In the genomic region with DNA sequence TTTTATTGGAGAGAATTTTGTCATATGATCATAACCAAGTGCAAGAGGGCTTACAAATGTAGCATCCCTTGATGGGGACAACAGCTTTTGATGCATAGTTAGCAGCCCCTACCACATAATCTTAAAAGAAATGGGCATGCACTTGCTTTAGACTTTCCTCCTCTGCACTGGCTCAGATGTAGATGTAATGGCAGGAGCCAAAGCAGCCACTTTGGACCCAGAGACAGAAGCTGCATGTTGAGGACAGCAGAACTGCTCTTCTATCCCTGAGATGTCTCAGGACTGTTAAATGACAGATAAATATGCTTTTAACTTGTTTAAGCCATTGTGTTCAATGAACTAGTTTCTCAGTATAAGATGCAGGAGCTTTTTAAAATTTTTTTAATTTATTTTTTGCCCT, we compare ENCODE assay signal across 31 cellular contexts.
DNase-seq lines count a peak whose midpoint lies in the region; ATAC-seq, FAIRE-seq and TF ChIP-seq lines count a peak whose summit lies in the region.
"Had no signal": no experiment of that assay in that cellular context is flagged by ENCODE, and none has a peak within 500 bp of the region (broad histone marks: within the 10 kb centered on the region; RNA-seq: fewer than 3 reads in every experiment).

No MANE protein-coding gene starts in this region.

- ATAC-seq in WTC11 (no peak), K562 (no peak), GM18861 (IDR thresholded peaks at IDR 0.05; ENCODE audit: unreplicated experiment) (no peak), pancreas (no peak)
- ATAC-seq: A549; CD8-positive, alpha-beta T cell had no signal

- intact Hi-C loops in K562 (cut with micrococcal nuclease) (no loop called here), pancreas (cut with DNase I) (no loop called here)

- TF ChIP-seq EP300 in K562 (IDR thresholded peaks at IDR 0.05; ENCODE audit: low read length) (no peak), H1 (IDR thresholded peaks at IDR 0.05; ENCODE audit: borderline replicate concordance in 1 of 2, low read depth in 2 of 2, low read length in 2 of 2) (no peak)

- H2BK120ac ChIP-seq in H1 (replicated peaks; ENCODE audit: low read depth, low read length), result no peak overlapping the region

- BruUV-seq in K562 (replicated peaks; lab: Mats Ljungman, UMichigan), result no TSS peak

- H4K5ac ChIP-seq in H1 (ENCODE audit: insufficient read length, low read depth, low read length), result no peak overlapping the region

- no peak overlapping the region for H2BK20ac ChIP-seq in H1 (ENCODE audit: low read length)

- no peak for TF ChIP-seq CTCF in WTC11 (IDR thresholded peaks at IDR 0.05)
- no peak for TF ChIP-seq CTCF in K562 (IDR thresholded peaks at IDR 0.05 in 2 of 3, conservative IDR thresholded peaks at IDR 0.05 in 1 of 3; ENCODE audit: insufficient read depth in 2 of 3, low read depth in 1 of 3, low read length in 3 of 3)
- TF ChIP-seq CTCF in chondrocyte (IDR thresholded peaks at IDR 0.05), result no peak
- TF ChIP-seq CTCF in H1 (IDR thresholded peaks at IDR 0.05; ENCODE audit: control extremely low read depth in 1 of 3, insufficient read depth in 1 of 3, low read depth in 1 of 3, low read length in 3 of 3), result no peak
- TF ChIP-seq CTCF in pancreas (IDR thresholded peaks at IDR 0.05), result no peak

- H3K4me2 ChIP-seq in K562 (ENCODE audit: insufficient read depth, low read length) (no peak overlapping the region), H1 (ENCODE audit: insufficient read depth in 1 of 2, low read depth in 2 of 2, low read length in 2 of 2) (no peak overlapping the region)
- H3K4me2 ChIP-seq: A549; BLaER1; BLaER1 treated with 17β-estradiol and CSF1 and Interleukin-3, amounts not matched to agents 10 nM and 100 nM had no signal

- H3K27ac ChIP-seq in K562 (ENCODE audit: extremely low read depth, low read depth, low read length) (no peak overlapping the region), H1 (ENCODE audit: low read depth, low read length) (no peak overlapping the region), pancreas (no peak overlapping the region)
- H3K27ac ChIP-seq: 22Rv1; A549; BLaER1; BLaER1 treated with 17β-estradiol and CSF1 and Interleukin-3, amounts not matched to agents 10 nM and 100 nM; C4-2B had no signal

- H4K20me1 ChIP-seq in K562 (replicated peaks; ENCODE audit: control insufficient read depth, insufficient read depth, low read length), result no peaks in the 10 kb centered on the region
- no peaks in the 10 kb centered on the region for H4K20me1 ChIP-seq in H1 (replicated peaks in 1 of 2; ENCODE audit: control insufficient read depth in 1 of 2, insufficient read depth in 2 of 2, low read length in 2 of 2)
- H4K20me1 ChIP-seq: BLaER1; BLaER1 treated with 17β-estradiol and CSF1 and Interleukin-3, amounts not matched to agents 10 nM and 100 nM had no signal

- H3K23me2 ChIP-seq in H1 (ENCODE audit: low read depth, low read length), result no peaks in the 10 kb centered on the region

- in situ Hi-C loops in K562 (cut with MboI), result no loop called here

- TF ChIP-seq POLR2A in K562 (conservative IDR thresholded peaks at IDR 0.05), result no peak
- no peak for TF ChIP-seq POLR2A in H1 (IDR thresholded peaks at IDR 0.05; ENCODE audit: control extremely low read depth in 1 of 2, low read depth in 2 of 2, low read length in 2 of 2)

- H3K56ac ChIP-seq in H1 (replicated peaks; ENCODE audit: insufficient read length, low read depth, low read length), result no peak overlapping the region

- H3K79me2 ChIP-seq in K562 (ENCODE audit: control insufficient read depth, insufficient read depth, low read length), result no peaks in the 10 kb centered on the region
- no peaks in the 10 kb centered on the region for H3K79me2 ChIP-seq in H1 (ENCODE audit: control insufficient read depth in 1 of 2, insufficient read depth in 2 of 2, low read length in 2 of 2)

- no peak overlapping the region for H3K4me3 ChIP-seq in K562
- H3K4me3 ChIP-seq in H1 (ENCODE audit: extremely low read depth in 1 of 4, insufficient read depth in 2 of 4, low read depth in 3 of 4, low read length in 4 of 4), result no peak overlapping the region
- no peak overlapping the region for H3K4me3 ChIP-seq in pancreas
- H3K4me3 ChIP-seq: A549; BLaER1; BLaER1 treated with 17β-estradiol and CSF1 and Interleukin-3, amounts not matched to agents 10 nM and 100 nM had no signal

- H3K9me3 Mint-ChIP-seq in WTC11, result peaks cover 7% of the 10 kb centered on the region; the same call in 1 of the 2 replicates
- peaks cover 2% of the 10 kb centered on the region for H3K9me3 Mint-ChIP-seq in chondrocyte (ENCODE audit: low read depth)
- H3K9me3 Mint-ChIP-seq: CD8-positive, alpha-beta memory T cell had no signal

- no peaks in the 10 kb centered on the region for H3K79me1 ChIP-seq in H1 (ENCODE audit: low read depth, low read length)

- no peak overlapping the region for H2AK5ac ChIP-seq in H1 (ENCODE audit: low read depth, low read length)

- H3K27me3 ChIP-seq in K562 (ENCODE audit: control insufficient read depth in 2 of 2, insufficient read depth in 2 of 2, low read length in 2 of 2) (peaks cover 0 to 7% of the 10 kb centered on the region in 2 experiments; a peak in 1 of 5 replicates), H1 (replicated peaks in 1 of 4; ENCODE audit: control insufficient read depth in 3 of 4, extremely low read depth in 1 of 4, insufficient read depth in 3 of 4, low read length in 3 of 4) (no peaks in the 10 kb centered on the region), pancreas (no peaks in the 10 kb centered on the region)
- H3K27me3 ChIP-seq: BE2C; BLaER1; BLaER1 treated with 17β-estradiol and CSF1 and Interleukin-3, amounts not matched to agents 10 nM and 100 nM had no signal

- no peak for TF ChIP-seq RAD21 in K562 (CRISPR knock-in tag; conservative IDR thresholded peaks at IDR 0.05 in 1 of 2, IDR thresholded peaks at IDR 0.05 in 1 of 2)
- no peak for TF ChIP-seq RAD21 in H1 (IDR thresholded peaks at IDR 0.05 in 1 of 2, conservative IDR thresholded peaks at IDR 0.05 in 1 of 2; ENCODE audit: low read depth in 2 of 2, low read length in 2 of 2)

- no peak overlapping the region for H2BK5ac ChIP-seq in H1 (ENCODE audit: low read depth, low read length)

- no peaks in the 10 kb centered on the region for H3K27me3 Mint-ChIP-seq in WTC11 (ENCODE audit: low read depth)
- peaks cover 2% of the 10 kb centered on the region for H3K27me3 Mint-ChIP-seq in chondrocyte (ENCODE audit: low read depth)
- H3K27me3 Mint-ChIP-seq: B cell; CD4-positive, alpha-beta memory T cell; CD4-positive, alpha-beta T cell; CD8-positive, alpha-beta memory T cell had no signal

- CTCF ChIA-PET in WTC11 (lab: Charles Lee) (no interaction called here), K562 (lab: Yijun Ruan, JAX; ENCODE audit: low intra/inter-chr PET ratio) (no interaction called here), H1 (lab: Charles Lee; ENCODE audit: partially characterized antibody) (interaction anchor here (1.5 kb wide), 1 partner anchor 69 kb away, joined by 5 read pairs; no protein-coding TSS in a partner anchor)

- H3K4ac ChIP-seq in H1 (replicated peaks; ENCODE audit: insufficient read length, low read depth, low read length), result no peak overlapping the region

- no peak overlapping the region for H2BK12ac ChIP-seq in H1 (ENCODE audit: low read depth, low read length)

- H3K36me3 Mint-ChIP-seq in WTC11 (no peaks in the 10 kb centered on the region; the same call in 1 of the 2 replicates), chondrocyte (ENCODE audit: low read depth) (no peaks in the 10 kb centered on the region)
- H3K36me3 Mint-ChIP-seq: CD14-positive monocyte; CD4-positive, alpha-beta memory T cell; CD4-positive, CD25-positive, alpha-beta regulatory T cell; CD8-positive, alpha-beta memory T cell; CD8-positive, alpha-beta T cell had no signal

- H3K14ac ChIP-seq in H1 (ENCODE audit: insufficient read length), result no peak overlapping the region

- no peaks in the 10 kb centered on the region for H3K36me3 ChIP-seq in K562 (ENCODE audit: control insufficient read depth, insufficient read depth, low read length)
- H3K36me3 ChIP-seq in H1 (ENCODE audit: control insufficient read depth in 2 of 4, insufficient read depth in 4 of 4, low read length in 3 of 4), result no peaks in the 10 kb centered on the region
- no peaks in the 10 kb centered on the region for H3K36me3 ChIP-seq in pancreas
- H3K36me3 ChIP-seq: BE2C; BLaER1; BLaER1 treated with 17β-estradiol and CSF1 and Interleukin-3, amounts not matched to agents 10 nM and 100 nM had no signal

- peaks cover 9% of the 10 kb centered on the region for H3K4me1 Mint-ChIP-seq in WTC11
- H3K4me1 Mint-ChIP-seq in chondrocyte (ENCODE audit: low read depth), result no peaks in the 10 kb centered on the region
- H3K4me1 Mint-ChIP-seq: B cell; CD14-positive monocyte; CD4-positive, alpha-beta memory T cell; CD4-positive, CD25-positive, alpha-beta regulatory T cell; CD8-positive, alpha-beta memory T cell had no signal

- H3K23ac ChIP-seq in H1 (ENCODE audit: insufficient read length), result no peak overlapping the region

- H3K9me1 ChIP-seq in K562 (ENCODE audit: control insufficient read depth, insufficient read depth, low read length), result no peaks in the 10 kb centered on the region

- H3K18ac ChIP-seq in H1 (ENCODE audit: extremely low read depth, low read length), result no peak overlapping the region

- no peak overlapping the region for H2BK15ac ChIP-seq in H1 (ENCODE audit: low read length)

- H3K27ac Mint-ChIP-seq in WTC11, result no peak overlapping the region
- no peak overlapping the region for H3K27ac Mint-ChIP-seq in chondrocyte (ENCODE audit: unreplicated experiment)
- H3K27ac Mint-ChIP-seq: B cell; CD4-positive, alpha-beta memory T cell; CD4-positive, alpha-beta T cell; CD8-positive, alpha-beta memory T cell; CD8-positive, alpha-beta T cell had no signal

- no peak overlapping the region for H4K8ac ChIP-seq in H1 (ENCODE audit: extremely low read depth, insufficient read depth, low read length)

- H4K91ac ChIP-seq in H1 (replicated peaks; ENCODE audit: insufficient read length, low read length), result no peak overlapping the region

- POLR2A ChIA-PET in WTC11 (lab: Charles Lee), result no interaction called here
- POLR2A ChIA-PET in K562 (lab: Yijun Ruan, JAX), result interaction anchor here (1.2 kb wide), 1 partner anchor 9 kb away, joined by 6 read pairs; no protein-coding TSS in a partner anchor
- POLR2A ChIA-PET in H1 (lab: Charles Lee; ENCODE audit: partially characterized antibody), result no interaction called here

- no peak overlapping the region for H3K4me3 Mint-ChIP-seq in WTC11
- H3K4me3 Mint-ChIP-seq in chondrocyte (ENCODE audit: unreplicated experiment), result no peak overlapping the region
- H3K4me3 Mint-ChIP-seq: B cell; CD14-positive monocyte; CD4-positive, alpha-beta memory T cell; CD4-positive, alpha-beta T cell; CD4-positive, CD25-positive, alpha-beta regulatory T cell; CD8-positive, alpha-beta memory T cell; CD8-positive, alpha-beta T cell had no signal

- H3K4me1 ChIP-seq in K562 (replicated peaks in 1 of 2; ENCODE audit: control insufficient read depth in 2 of 2, insufficient read depth in 2 of 2, low read length in 2 of 2), result no peaks in the 10 kb centered on the region
- peaks cover 0 to 2% (median 0%) of the 10 kb centered on the region in 4 experiments; a peak in 1 of 7 replicates for H3K4me1 ChIP-seq in H1 (replicated peaks in 1 of 4; ENCODE audit: control insufficient read depth in 3 of 4, insufficient read depth in 4 of 4, low read length in 3 of 4)
- H3K4me1 ChIP-seq in pancreas, result no peaks in the 10 kb centered on the region
- H3K4me1 ChIP-seq: A549, BE2C, Caco-2 had no signal

- no peaks in the 10 kb centered on the region for H3K9me3 ChIP-seq in K562 (replicated peaks; ENCODE audit: control insufficient read depth, insufficient read depth, low read depth, low read length)
- H3K9me3 ChIP-seq in H1 (ENCODE audit: insufficient read depth in 2 of 2, low read depth in 1 of 2, low read length in 1 of 2), result no peaks in the 10 kb centered on the region
- no peaks in the 10 kb centered on the region for H3K9me3 ChIP-seq in pancreas
- H3K9me3 ChIP-seq: A549, BE2C, Caco-2 had no signal

- DNase-seq in WTC11 (ENCODE audit: low spot score), result no peak
- DNase-seq in K562 (ENCODE audit: extremely low read depth in 1 of 4, low spot score in 3 of 4), result no peak
- DNase-seq in chondrocyte (ENCODE audit: low spot score), result peak; percentile 2
- no peak for DNase-seq in H1 (ENCODE audit: low read depth in 1 of 2, low spot score in 2 of 2)
- DNase-seq in AML-193 (lab: John Stamatoyannopoulos, UW), result no peak
- DNase-seq in EL, result no peak
- DNase-seq in pancreas, result no peak
- DNase-seq: 8988T; ACHN; BE2C; C1 segment of cervical spinal cord; Caco-2; Calu3; CD4-positive, alpha-beta memory T cell; CD4-positive, alpha-beta T cell; CD4-positive, CD25-positive, alpha-beta regulatory T cell; CD8-positive, alpha-beta memory T cell; CD8-positive, alpha-beta T cell; COR-L47; DMS 273 treated with DMSO at 0.1 percent for 48 hours; DND-41 had no signal

- no peak overlapping the region for H3K9ac ChIP-seq in K562 (ENCODE audit: insufficient read depth in 1 of 2, low read depth in 2 of 2, low read length in 2 of 2)
- H3K9ac ChIP-seq in H1 (replicated peaks in 1 of 4; ENCODE audit: extremely low read depth in 1 of 4, low read depth in 3 of 4, low read length in 3 of 4), result no peak overlapping the region
- H3K9ac ChIP-seq: BLaER1; BLaER1 treated with 17β-estradiol and CSF1 and Interleukin-3, amounts not matched to agents 10 nM and 100 nM had no signal

- no peak overlapping the region for H2AFZ ChIP-seq in K562 (ENCODE audit: low read depth, low read length)
- no peak overlapping the region for H2AFZ ChIP-seq in H1 (ENCODE audit: low read length)

- no peak for FAIRE-seq in K562 (lab: Jason Lieb, UNC)
- FAIRE-seq in H1 (lab: Jason Lieb, UNC), result no peak
- FAIRE-seq in pancreas (lab: Jason Lieb, UNC), result no peak
- FAIRE-seq: A204.1, A549, D721Med had no signal
